In the genomic region with DNA sequence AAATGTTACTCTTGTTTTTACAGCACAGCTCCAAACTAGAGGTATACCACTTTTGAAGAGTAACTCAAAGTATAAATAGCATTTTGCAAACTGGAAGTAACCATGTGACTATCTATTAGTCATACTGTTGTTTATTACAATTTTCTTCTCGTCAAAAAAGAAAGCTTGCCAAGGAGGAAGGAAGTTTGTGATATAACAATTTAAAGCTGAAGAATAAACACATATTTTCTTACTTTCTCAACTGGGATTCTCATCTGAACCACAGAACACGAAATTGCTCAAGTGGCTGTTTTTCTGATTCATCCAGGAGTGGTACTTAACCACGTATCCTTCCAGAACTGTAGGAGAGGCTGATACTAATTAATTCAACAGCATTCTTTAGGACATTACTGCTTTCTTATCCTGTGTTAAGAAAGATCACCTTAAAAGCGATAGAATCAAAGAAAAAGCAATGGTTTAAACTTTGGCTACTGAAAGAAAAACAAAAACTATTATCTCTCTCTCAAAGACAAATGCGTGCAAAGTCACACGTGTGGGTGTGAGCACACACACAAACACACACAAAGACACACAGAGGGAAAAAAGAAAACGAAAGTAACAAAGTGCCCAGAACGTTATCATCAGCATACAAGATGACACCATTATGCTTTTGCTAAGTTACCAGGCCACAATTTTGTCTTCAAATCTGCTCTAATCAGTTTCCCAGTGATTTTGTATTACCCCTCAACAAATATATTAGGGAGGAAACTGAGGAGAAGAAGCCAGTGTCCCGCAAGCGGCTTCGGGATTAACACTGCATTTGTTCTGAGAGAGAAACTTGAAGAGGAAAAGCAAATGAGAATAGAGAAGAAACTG, we compare ENCODE assay signal across 8 cellular contexts. TPM values are rescaled to one million over a fixed set of nuclear protein-coding genes. Genes with fewer than 3 reads are reported as not detected.
A peak's percentile ranks its signal among the peaks of the same experiment; 100 is the strongest.
DNase-seq lines count a peak whose midpoint lies in the region; ATAC-seq, FAIRE-seq and TF ChIP-seq lines count a peak whose summit lies in the region.

TSS of gene CLEC2B (minus strand) at position 48 of the 855 bp plus-strand sequence.

- intact Hi-C loops in T-helper 2 cell treated with Interferon-gamma antibody and Interleukin-4, amounts not matched to agents 100 ng/mL and 5 ng/mL, for 36 hours (cut with micrococcal nuclease), result loop anchor here (1.0 to 5.0 kb wide), 10 partner anchors 38 to 743 kb away; partner anchors contain the start of genes CD69, GABARAPL1 and MAGOHB

- peak; percentile 81 for FAIRE-seq in GM12891 (lab: Jason Lieb, UNC)
- peak; percentile 93 for FAIRE-seq in endometrium (lab: Jason Lieb, UNC)

- POLR2A ChIA-PET in naive thymus-derived CD8-positive, alpha-beta T cell (lab: Charles Lee), result interaction anchor here (0.6 to 4.0 kb wide), 15 partner anchors 17 to 690 kb away, joined by 3 to 26 read pairs (median 4); no protein-coding TSS in a partner anchor

- no peaks in the 10 kb centered on the region for H3K27me3 Mint-ChIP-seq in naive thymus-derived CD8-positive, alpha-beta T cell

- H3K27ac Mint-ChIP-seq in naive thymus-derived CD8-positive, alpha-beta T cell, result peak within 1 kb of the TSS; percentile 96 to 100 (median 98)

- H3K36me3 Mint-ChIP-seq in naive thymus-derived CD8-positive, alpha-beta T cell, result no peaks in the 10 kb centered on the region

- peak within 1 kb of the TSS; percentile 89 to 96 (median 90) for H3K4me3 Mint-ChIP-seq in naive thymus-derived CD8-positive, alpha-beta T cell

- ATAC-seq in HG03064 (IDR thresholded peaks at IDR 0.05; ENCODE audit: low read depth, unreplicated experiment), result peak; percentile 44
- peak; percentile 65 to 77 for ATAC-seq in naive thymus-derived CD8-positive, alpha-beta T cell

- DNase-seq in GM12891 (ENCODE audit: insufficient read length, low spot score) (no peak), NCI-H1694 treated with DMSO at 0.1 percent for 48 hours (lab: John Stamatoyannopoulos, UW) (no peak), DMS79 (lab: John Stamatoyannopoulos, UW) (no peak)
- peak in 5 of 10 donors; percentile 26 to 66 (median 61) for DNase-seq in naive thymus-derived CD8-positive, alpha-beta T cell
- no peak for DNase-seq in activated CD4-positive, CD25-positive, alpha-beta regulatory T cell (lab: John Stamatoyannopoulos, UW)

- no peak for TF ChIP-seq POLR2A in GM12891 (IDR thresholded peaks at IDR 0.05; ENCODE audit: low read depth, low read length)

- peaks cover 21 to 50% (median 28%) of the 10 kb centered on the region in 4 donors for H3K4me1 Mint-ChIP-seq in naive thymus-derived CD8-positive, alpha-beta T cell

- no peaks in the 10 kb centered on the region for H3K9me3 Mint-ChIP-seq in naive thymus-derived CD8-positive, alpha-beta T cell

TF ChIP-seq in GM12891, 5 proteins besides CTCF, POLR2A, EP300 and RAD21:
- TF ChIP-seq POLR2AphosphoS5 (IDR thresholded peaks at IDR 0.05; ENCODE audit: low read depth, low read length) (no peak), SPI1 (IDR thresholded peaks at IDR 0.05; ENCODE audit: low read depth, low read length) (no peak), TAF1 (IDR thresholded peaks at IDR 0.05; ENCODE audit: low read depth, low read length) (no peak), PAX5 (IDR thresholded peaks at IDR 0.05; ENCODE audit: insufficient read depth, low read length, severe bottlenecking) (no peak), POU2F2 (IDR thresholded peaks at IDR 0.05; ENCODE audit: low read depth, low read length) (no peak)
TF ChIP-seq in GM12891: peak in this region for 0.

RNA-seq across cellular contexts. Expression of gene CLEC2B, which starts in this region (rescaled TPM):
- polyA plus RNA-seq in GM12891 (2012; ENCODE audit: low read depth, missing spikeins), result 2.3 TPM
- total RNA-seq in T-helper 2 cell treated with Interferon-gamma antibody and Interleukin-4, amounts not matched to agents 100 ng/mL and 5 ng/mL, for 36 hours, result 24.0 and 26.6 TPM in 2 replicates
- 10 to 100 TPM; 85.1 to 95.6 TPM for total RNA-seq in naive thymus-derived CD8-positive, alpha-beta T cell
- 10 to 100 TPM; 36.8 to 78.4 (median 41.9) TPM for polyA plus RNA-seq in naive thymus-derived CD8-positive, alpha-beta T cell
